ENCODE assay signal across 6 cellular contexts in the genomic region with DNA sequence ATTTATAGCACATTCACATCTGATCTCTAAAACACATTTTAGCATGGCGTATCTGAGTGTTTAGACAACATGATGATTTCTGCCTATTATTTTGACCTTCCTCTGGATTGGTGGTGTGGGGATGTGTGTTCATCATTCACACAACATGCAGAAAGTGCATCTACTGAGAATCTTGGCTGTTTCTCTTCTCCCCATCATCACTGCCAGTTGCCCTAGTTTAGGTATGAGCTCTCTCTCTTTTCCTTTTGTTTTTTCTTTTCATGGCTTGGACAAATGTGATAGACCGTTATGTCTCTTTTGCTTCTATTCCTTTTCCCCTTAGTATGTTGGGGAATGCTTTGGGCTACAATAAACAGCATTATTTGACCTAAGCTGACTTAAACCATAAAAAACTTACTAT.
"Had no signal": no experiment of that assay in that cellular context is flagged by ENCODE, and none has a peak within 500 bp of the region (broad histone marks: within the 10 kb centered on the region; RNA-seq: fewer than 3 reads in every experiment).

No MANE protein-coding gene starts in this region.

- H3K36me3 Mint-ChIP-seq: IgD-negative memory B cell had no signal

- H3K4me3 ChIP-seq: K562 had no signal

- H3K4me3 Mint-ChIP-seq: IgD-negative memory B cell had no signal

- DNase-seq: IMR-90, KBM-7, KG1 had no signal

- H3K27me3 Mint-ChIP-seq: IgD-negative memory B cell had no signal

- H3K27ac Mint-ChIP-seq: IgD-negative memory B cell had no signal

- H3K27ac ChIP-seq: HL-60 had no signal
